9 cellular contexts compared by ENCODE assay signal in the genomic region with DNA sequence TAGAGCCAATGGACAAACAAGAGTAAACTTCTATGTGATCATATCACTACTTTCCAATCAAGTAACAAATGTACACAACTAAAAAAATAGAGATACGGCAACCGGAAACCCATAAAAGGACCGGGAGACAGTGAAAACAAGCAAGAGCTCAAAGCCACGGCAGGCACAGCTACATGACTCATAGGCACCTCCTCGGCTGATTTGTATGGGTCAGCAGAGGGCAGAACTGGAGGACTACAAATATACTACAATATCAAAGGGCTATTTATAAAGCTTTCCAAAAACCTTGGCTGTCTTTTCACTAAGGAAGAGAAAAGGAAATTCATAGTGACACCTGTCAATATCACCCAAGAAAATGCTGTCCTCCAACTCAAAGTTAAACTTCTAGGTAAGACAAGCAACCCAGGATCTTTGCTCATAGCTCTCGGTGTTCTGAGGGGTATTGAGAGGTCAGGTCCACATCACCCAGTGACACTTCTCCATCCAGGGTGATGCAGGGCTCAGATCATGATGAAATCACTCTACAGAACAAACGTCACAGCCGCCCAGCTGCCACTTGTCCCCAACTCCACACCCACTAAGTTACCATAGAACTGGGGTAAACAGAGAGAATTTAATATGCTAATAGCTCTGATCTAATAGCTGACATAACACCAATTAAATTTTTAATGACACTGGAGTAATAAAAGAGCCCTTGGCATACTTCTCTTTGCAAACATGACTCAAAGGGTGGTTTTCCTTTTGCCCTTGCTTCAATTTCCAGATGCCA. TPM values are rescaled to one million over a fixed set of nuclear protein-coding genes. Genes with fewer than 3 reads are reported as not detected.
DNase-seq lines count a peak whose midpoint lies in the region; ATAC-seq and TF ChIP-seq lines count a peak whose summit lies in the region.
"Had no signal": no experiment of that assay in that cellular context is flagged by ENCODE, and none has a peak within 500 bp of the region (broad histone marks: within the 10 kb centered on the region; RNA-seq: fewer than 3 reads in every experiment).

No MANE protein-coding gene starts in this region.

- H3K9me3 Mint-ChIP-seq in MCF 10A (ENCODE audit: unreplicated experiment), result no peaks in the 10 kb centered on the region
- H3K9me3 Mint-ChIP-seq: activated B cell treated with CpG ODN at 0.5 μM for 24 hours had no signal

- TSS peak; percentile 20 for BruUV-seq in MCF 10A (replicated peaks; lab: Mats Ljungman, UMichigan)

- ATAC-seq in stimulated activated naive CD8-positive, alpha-beta T cell treated with anti-CD3 and anti-CD28 coated beads, Interleukin-15, Interleukin-2, amounts not matched to agents 100 U/mL and 50 U/mL, for 24 hours, result peak; percentile 36
- no peak for ATAC-seq in GM21619 (IDR thresholded peaks at IDR 0.05; ENCODE audit: unreplicated experiment)

- peaks cover 53% of the 10 kb centered on the region for H3K4me1 Mint-ChIP-seq in MCF 10A (ENCODE audit: insufficient read depth, unreplicated experiment)

- CTCF ChIA-PET in MCF 10A (lab: Yijun Ruan, JAX), result interaction anchor here (0.6 to 42.5 kb wide), 15 partner anchors 10 to 1797 kb away, joined by 3 to 1450 read pairs (median 7); a partner anchor contains a TSS

- no peaks in the 10 kb centered on the region for H3K27me3 Mint-ChIP-seq in MCF 10A (ENCODE audit: insufficient read depth, unreplicated experiment)
- H3K27me3 Mint-ChIP-seq: activated B cell treated with CpG ODN at 0.5 μM for 24 hours had no signal

- POLR2A ChIA-PET in MCF 10A (lab: Yijun Ruan, JAX), result interaction anchor here (0.6 to 9.3 kb wide), 21 partner anchors 10 to 968 kb away, joined by 3 to 136 read pairs (median 6); a partner anchor contains a TSS

- peak; percentile 37 for DNase-seq in NCI-H1436 (lab: John Stamatoyannopoulos, UW)
- DNase-seq in NCI-H1436 treated with DMSO at 0.1 percent for 48 hours (lab: John Stamatoyannopoulos, UW), result no peak
- DNase-seq in NCI-H526 treated with DMSO at 0.1 percent for 48 hours (lab: John Stamatoyannopoulos, UW), result peak; percentile 33
- peak; percentile 95 for DNase-seq in MCF 10A (ENCODE audit: unreplicated experiment)
- DNase-seq in iris pigment epithelial cell (ENCODE audit: low read depth), result peak; percentile 95
- DNase-seq in stimulated activated naive CD8-positive, alpha-beta T cell treated with anti-CD3 and anti-CD28 coated beads, Interleukin-15, Interleukin-2, amounts not matched to agents 100 U/mL and 50 U/mL, for 24 hours, result no peak
- DNase-seq in stimulated activated CD4-positive, alpha-beta T cell treated with anti-CD3 and anti-CD28 coated beads, Interleukin-12 subunit alpha, Interleukin-12 subunit beta, amount 100 ng/mL, for 4 hours, result no peak
- DNase-seq: activated B cell treated with CpG ODN at 0.5 μM for 24 hours had no signal

- peak overlapping the region; percentile 85 for H3K27ac Mint-ChIP-seq in MCF 10A (ENCODE audit: low read depth, unreplicated experiment)
- H3K27ac Mint-ChIP-seq: activated B cell treated with CpG ODN at 0.5 μM for 24 hours had no signal

- no peak overlapping the region for H3K4me3 Mint-ChIP-seq in MCF 10A (ENCODE audit: unreplicated experiment)
- H3K4me3 Mint-ChIP-seq: activated B cell treated with CpG ODN at 0.5 μM for 24 hours had no signal

- peaks cover 21% of the 10 kb centered on the region for H3K36me3 Mint-ChIP-seq in MCF 10A (ENCODE audit: insufficient read depth, unreplicated experiment)

- TF ChIP-seq CTCF in MCF 10A (IDR thresholded peaks at IDR 0.05; ENCODE audit: unreplicated experiment), result no peak

- intact Hi-C loops in MCF 10A (cut with micrococcal nuclease), result loop anchor here (1.0 kb wide), 1 partner anchor 85 kb away; a partner anchor contains a TSS

RNA-seq across cellular contexts. Expression of a gene that starts 41.3 kb away (rescaled TPM):
- total RNA-seq in MCF 10A (2022), result 94.7 and 102 TPM in 2 replicates

Comparison
In these comparisons a context has a peak if more than half of its experiments do, and no peak if none do; other contexts are left out.
1. DNase-seq: peak in NCI-H1436 (single experiment), NCI-H526 treated with DMSO at 0.1 percent for 48 hours (single experiment), MCF 10A (single experiment) and iris pigment epithelial cell (single experiment); none in NCI-H1436 treated with DMSO at 0.1 percent for 48 hours (single experiment), stimulated activated naive CD8-positive, alpha-beta T cell treated with anti-CD3 and anti-CD28 coated beads, Interleukin-15, Interleukin-2, amounts not matched to agents 100 U/mL and 50 U/mL, for 24 hours (single experiment) and stimulated activated CD4-positive, alpha-beta T cell treated with anti-CD3 and anti-CD28 coated beads, Interleukin-12 subunit alpha, Interleukin-12 subunit beta, amount 100 ng/mL, for 4 hours (single experiment).